ENCODE assay signal across 26 cellular contexts in genomic region chr5:142484821-142485387, GRCh38.
DNase-seq lines count a peak whose midpoint lies in the region; TF ChIP-seq lines count a peak whose summit lies in the region.
"Had no signal": no experiment of that assay in that cellular context is flagged by ENCODE, and none has a peak within 500 bp of the region (broad histone marks: within the 10 kb centered on the region; RNA-seq: fewer than 3 reads in every experiment).

No MANE protein-coding gene starts in this region.

- H3K4me1 Mint-ChIP-seq in HFFc6 (ENCODE audit: low read depth): peaks cover 41% of the 10 kb centered on the region
- H3K4me1 Mint-ChIP-seq: activated naive CD4-positive, alpha-beta T cell treated with anti-CD3 and anti-CD28 coated beads, Interleukin-2, amount 50 U/mL, for 24 hours; activated T-helper 17 cell treated with anti-CD3 and anti-CD28 coated beads, Interleukin-2, amount 50 U/mL, for 72 hours; GM23338; T-helper 17 cell had no signal

- peak overlapping the region; percentile 18; the same call in 1 of the 2 replicates for H3K4me3 Mint-ChIP-seq in HFFc6
- H3K4me3 Mint-ChIP-seq: activated CD8-positive, alpha-beta T cell treated with anti-CD3 and anti-CD28 coated beads for 36 hours; activated naive CD4-positive, alpha-beta T cell treated with anti-CD3 and anti-CD28 coated beads, Interleukin-2, amount 50 U/mL, for 24 hours; activated T-helper 17 cell treated with anti-CD3 and anti-CD28 coated beads, Interleukin-2, amount 50 U/mL, for 72 hours; CD8-positive, alpha-beta T cell; GM23338; nephron; T-helper 17 cell had no signal

- peaks cover 1% of the 10 kb centered on the region; the same call in 1 of the 2 replicates for H3K27me3 Mint-ChIP-seq in HFFc6 (ENCODE audit: insufficient read depth)
- H3K27me3 Mint-ChIP-seq: activated naive CD4-positive, alpha-beta T cell treated with anti-CD3 and anti-CD28 coated beads, Interleukin-2, amount 50 U/mL, for 24 hours; activated T-helper 17 cell treated with anti-CD3 and anti-CD28 coated beads, Interleukin-2, amount 50 U/mL, for 72 hours; T-helper 17 cell had no signal

- 0 out of 2 replicates have a peak, but pooled peaks cover 7% of the 10 kb centered on the region for H3K9me3 Mint-ChIP-seq in HFFc6
- H3K9me3 Mint-ChIP-seq: activated naive CD4-positive, alpha-beta T cell treated with anti-CD3 and anti-CD28 coated beads, Interleukin-2, amount 50 U/mL, for 24 hours had no signal

- peaks cover 22% of the 10 kb centered on the region for H3K36me3 Mint-ChIP-seq in HFFc6 (ENCODE audit: low read depth)
- H3K36me3 Mint-ChIP-seq: CD8-positive, alpha-beta T cell had no signal

- DNase-seq in AG08396 (ENCODE audit: low spot score): peak; percentile 22
- DNase-seq in HFFc6: peak; percentile 25
- DNase-seq in amniotic epithelial cell (ENCODE audit: low read depth): peak; percentile 38
- peak; percentile 66 for DNase-seq in foreskin melanocyte
- DNase-seq in NCI-H146 treated with DMSO at 0.1 percent for 48 hours (lab: John Stamatoyannopoulos, UW; ENCODE audit: unreplicated experiment): no peak
- no peak for DNase-seq in NCI-H1417 (lab: John Stamatoyannopoulos, UW)
- DNase-seq in NCI-H1092 (lab: John Stamatoyannopoulos, UW): no peak
- no peak for DNase-seq in COLO829 (ENCODE audit: low spot score)
- DNase-seq: activated CD8-positive, alpha-beta T cell treated with anti-CD3 and anti-CD28 coated beads for 36 hours; CD8-positive, alpha-beta T cell; colonic mucosa; DMS153; kidney; lower lobe of right lung; mucosa of descending colon; NCI-H1105 treated with DMSO at 0.1 percent for 48 hours; NCI-H2081 treated with DMSO at 0.1 percent for 48 hours; NCI-H345; NCI-H748 treated with DMSO at 0.1 percent for 48 hours; ovary; retina; T-helper 17 cell had no signal

- TF ChIP-seq CTCF in HFFc6 (IDR thresholded peaks at IDR 0.05): no peak

- peak overlapping the region; percentile 31 for H3K27ac Mint-ChIP-seq in HFFc6
- H3K27ac Mint-ChIP-seq: activated CD8-positive, alpha-beta T cell treated with anti-CD3 and anti-CD28 coated beads for 36 hours; activated naive CD4-positive, alpha-beta T cell treated with anti-CD3 and anti-CD28 coated beads, Interleukin-2, amount 50 U/mL, for 24 hours; activated T-helper 17 cell treated with anti-CD3 and anti-CD28 coated beads, Interleukin-2, amount 50 U/mL, for 72 hours; CD8-positive, alpha-beta T cell; GM23338; nephron; T-helper 17 cell had no signal

Comparison
In these comparisons a context has a peak if more than half of its experiments do, and no peak if none do; other contexts are left out.
1. DNase-seq: peak in AG08396 (single experiment), HFFc6 (single experiment), amniotic epithelial cell (single experiment) and foreskin melanocyte (single experiment); none in NCI-H146 treated with DMSO at 0.1 percent for 48 hours (single experiment), NCI-H1417 (0 of 3), NCI-H1092 (single experiment) and COLO829 (single experiment).